Comparison of ENCODE assay signal across 28 cellular contexts in genomic region chr2:50178050-50178449, GRCh38.
"Had no signal": no experiment of that assay in that cellular context is flagged by ENCODE, and none has a peak within 500 bp of the region (broad histone marks: within the 10 kb centered on the region; RNA-seq: fewer than 3 reads in every experiment).

No MANE protein-coding gene starts in this region.

- DNase-seq: hippocampal formation; kidney; left colon; left lung; lower lobe of right lung; mammary epithelial cell; mesenchymal stem cell; naive B cell; natural killer cell; nephron progenitor cell; occipital lobe; right lobe of liver; stimulated activated CD4-positive, alpha-beta T cell treated with anti-CD3 and anti-CD28 coated beads, Interleukin-1b, Interleukin-23, amount 100 ng/mL, for 48 hours; stimulated activated CD4-positive, alpha-beta T cell treated with anti-CD3 and anti-CD28 coated beads, Interleukin-2, amount 100 ng/mL, for 48 hours; stimulated activated CD4-positive, alpha-beta T cell treated with anti-CD3 and anti-CD28 coated beads, Interleukin-4, amount 100 ng/mL, for 4 hours; stimulated activated CD8-positive, alpha-beta memory T cell treated with anti-CD3 and anti-CD28 coated beads, Interleukin-4, amount 100 ng/mL, for 48 hours; stimulated activated naive CD8-positive, alpha-beta T cell treated with anti-CD3 and anti-CD28 coated beads, Interleukin-15, Interleukin-2, amounts not matched to agents 100 U/mL and 50 U/mL, for 24 hours; stomach; tibial artery; trophoblast cell; upper lobe of right lung had no signal

- H3K27ac ChIP-seq: left lung, lower lobe of right lung, neural progenitor cell, neutrophil, parathyroid adenoma, right atrium auricular region, right lobe of liver, stomach, suprapubic skin, thoracic aorta, tibial artery, upper lobe of right lung had no signal

- ATAC-seq: left colon; left lung; lower lobe of right lung; natural killer cell; right lobe of liver; stimulated activated memory B cell treated with anti-CD40 and anti-IgM and Interleukin-4, amounts not matched to agents 10 μg/mL and 1 μg/mL and 100 μg/mL, for 72 hours; stimulated activated naive CD8-positive, alpha-beta T cell treated with anti-CD3 and anti-CD28 coated beads, Interleukin-15, Interleukin-2, amounts not matched to agents 100 U/mL and 50 U/mL, for 24 hours; upper lobe of right lung had no signal
